Comparison of ENCODE assay signal across 2 cellular contexts in the genomic region with DNA sequence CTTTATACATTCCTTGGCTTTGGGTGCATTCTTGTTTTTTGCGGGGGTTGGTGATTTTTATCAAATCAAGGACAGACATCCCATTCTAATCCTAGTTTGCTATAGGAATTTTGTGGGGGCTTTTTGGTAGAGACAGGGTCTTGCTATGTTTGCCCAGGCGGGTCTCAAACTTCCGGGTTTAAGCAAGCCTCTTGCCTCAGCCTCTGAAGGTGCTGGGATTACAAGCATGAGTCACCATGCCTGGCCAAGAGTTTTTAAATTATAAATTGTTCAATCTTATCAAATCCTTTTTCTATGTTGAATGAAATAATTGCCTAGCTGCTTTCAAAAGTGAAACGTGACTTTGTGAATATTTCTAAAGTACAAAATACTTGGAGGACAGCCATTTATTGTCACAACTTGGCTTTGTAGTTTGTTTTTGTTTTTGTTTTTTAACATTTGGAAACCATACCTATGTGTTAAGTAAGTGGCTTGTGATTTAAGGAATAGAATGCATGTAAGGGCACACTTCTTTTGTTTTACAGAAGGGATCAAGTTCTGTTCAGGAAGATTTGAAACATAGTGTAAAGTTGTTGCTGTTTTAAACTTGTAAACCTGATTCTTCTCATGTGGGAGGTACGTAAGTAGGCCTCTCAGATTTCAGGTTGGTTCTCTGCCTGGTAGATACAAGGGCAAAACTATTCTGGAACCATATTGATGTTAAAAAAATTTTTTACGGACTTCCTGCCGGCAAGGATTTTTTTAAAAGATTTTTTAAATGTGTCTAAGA.
TF ChIP-seq lines count a peak whose summit lies in the region.

No MANE protein-coding gene starts in this region.

TF ChIP-seq in HCT116, 20 proteins besides CTCF, POLR2A, EP300 and RAD21 (continued from another document):
- TF ChIP-seq, protein P1, sequence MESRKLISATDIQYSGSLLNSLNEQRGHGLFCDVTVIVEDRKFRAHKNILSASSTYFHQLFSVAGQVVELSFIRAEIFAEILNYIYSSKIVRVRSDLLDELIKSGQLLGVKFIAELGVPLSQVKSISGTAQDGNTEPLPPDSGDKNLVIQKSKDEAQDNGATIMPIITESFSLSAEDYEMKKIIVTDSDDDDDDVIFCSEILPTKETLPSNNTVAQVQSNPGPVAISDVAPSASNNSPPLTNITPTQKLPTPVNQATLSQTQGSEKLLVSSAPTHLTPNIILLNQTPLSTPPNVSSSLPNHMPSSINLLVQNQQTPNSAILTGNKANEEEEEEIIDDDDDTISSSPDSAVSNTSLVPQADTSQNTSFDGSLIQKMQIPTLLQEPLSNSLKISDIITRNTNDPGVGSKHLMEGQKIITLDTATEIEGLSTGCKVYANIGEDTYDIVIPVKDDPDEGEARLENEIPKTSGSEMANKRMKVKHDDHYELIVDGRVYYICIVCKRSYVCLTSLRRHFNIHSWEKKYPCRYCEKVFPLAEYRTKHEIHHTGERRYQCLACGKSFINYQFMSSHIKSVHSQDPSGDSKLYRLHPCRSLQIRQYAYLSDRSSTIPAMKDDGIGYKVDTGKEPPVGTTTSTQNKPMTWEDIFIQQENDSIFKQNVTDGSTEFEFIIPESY (IDR thresholded peaks at IDR 0.05; ENCODE audit: extremely low read depth, insufficient replicate concordance, low read length): no peak
- TF ChIP-seq CEBPB (IDR thresholded peaks at IDR 0.05; ENCODE audit: low read depth) (peak; percentile 54; the same call in 1 of the 2 replicates), ZNF274 (IDR thresholded peaks at IDR 0.05; ENCODE audit: low read depth, low read length) (no peak), EGR1 (IDR thresholded peaks at IDR 0.05; ENCODE audit: low read depth) (no peak), JUND (IDR thresholded peaks at IDR 0.05) (peak; percentile 38; the same call in 1 of the 2 replicates), EZH2phosphoT487 (IDR thresholded peaks at IDR 0.05; ENCODE audit: borderline replicate concordance) (no peak), FOSL1 (IDR thresholded peaks at IDR 0.05; ENCODE audit: low read depth) (peak; percentile 24; the same call in 1 of the 2 replicates), SRF (IDR thresholded peaks at IDR 0.05; ENCODE audit: low read depth) (no peak), SIN3A (IDR thresholded peaks at IDR 0.05; ENCODE audit: low read depth) (no peak), ELF1 (IDR thresholded peaks at IDR 0.05; ENCODE audit: borderline replicate concordance, low read depth) (peak; percentile 38; the same call in 1 of the 2 replicates), TCF7L2 (IDR thresholded peaks at IDR 0.05; ENCODE audit: borderline replicate concordance, extremely low read depth, insufficient read depth, insufficient read length) (no peak), CBX3 (IDR thresholded peaks at IDR 0.05; ENCODE audit: low read depth) (no peak), YY1 (IDR thresholded peaks at IDR 0.05; ENCODE audit: extremely low read depth, insufficient replicate concordance, low read depth, low read length) (no peak), EZH2 (IDR thresholded peaks at IDR 0.05) (no peak), SP1 (IDR thresholded peaks at IDR 0.05; ENCODE audit: low read depth) (no peak)
- TF ChIP-seq, protein P2, sequence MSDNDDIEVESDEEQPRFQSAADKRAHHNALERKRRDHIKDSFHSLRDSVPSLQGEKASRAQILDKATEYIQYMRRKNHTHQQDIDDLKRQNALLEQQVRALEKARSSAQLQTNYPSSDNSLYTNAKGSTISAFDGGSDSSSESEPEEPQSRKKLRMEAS (IDR thresholded peaks at IDR 0.05): no peak
- TF ChIP-seq, protein P3, sequence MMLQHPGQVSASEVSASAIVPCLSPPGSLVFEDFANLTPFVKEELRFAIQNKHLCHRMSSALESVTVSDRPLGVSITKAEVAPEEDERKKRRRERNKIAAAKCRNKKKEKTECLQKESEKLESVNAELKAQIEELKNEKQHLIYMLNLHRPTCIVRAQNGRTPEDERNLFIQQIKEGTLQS (IDR thresholded peaks at IDR 0.05): no peak
- TF ChIP-seq, protein P4, sequence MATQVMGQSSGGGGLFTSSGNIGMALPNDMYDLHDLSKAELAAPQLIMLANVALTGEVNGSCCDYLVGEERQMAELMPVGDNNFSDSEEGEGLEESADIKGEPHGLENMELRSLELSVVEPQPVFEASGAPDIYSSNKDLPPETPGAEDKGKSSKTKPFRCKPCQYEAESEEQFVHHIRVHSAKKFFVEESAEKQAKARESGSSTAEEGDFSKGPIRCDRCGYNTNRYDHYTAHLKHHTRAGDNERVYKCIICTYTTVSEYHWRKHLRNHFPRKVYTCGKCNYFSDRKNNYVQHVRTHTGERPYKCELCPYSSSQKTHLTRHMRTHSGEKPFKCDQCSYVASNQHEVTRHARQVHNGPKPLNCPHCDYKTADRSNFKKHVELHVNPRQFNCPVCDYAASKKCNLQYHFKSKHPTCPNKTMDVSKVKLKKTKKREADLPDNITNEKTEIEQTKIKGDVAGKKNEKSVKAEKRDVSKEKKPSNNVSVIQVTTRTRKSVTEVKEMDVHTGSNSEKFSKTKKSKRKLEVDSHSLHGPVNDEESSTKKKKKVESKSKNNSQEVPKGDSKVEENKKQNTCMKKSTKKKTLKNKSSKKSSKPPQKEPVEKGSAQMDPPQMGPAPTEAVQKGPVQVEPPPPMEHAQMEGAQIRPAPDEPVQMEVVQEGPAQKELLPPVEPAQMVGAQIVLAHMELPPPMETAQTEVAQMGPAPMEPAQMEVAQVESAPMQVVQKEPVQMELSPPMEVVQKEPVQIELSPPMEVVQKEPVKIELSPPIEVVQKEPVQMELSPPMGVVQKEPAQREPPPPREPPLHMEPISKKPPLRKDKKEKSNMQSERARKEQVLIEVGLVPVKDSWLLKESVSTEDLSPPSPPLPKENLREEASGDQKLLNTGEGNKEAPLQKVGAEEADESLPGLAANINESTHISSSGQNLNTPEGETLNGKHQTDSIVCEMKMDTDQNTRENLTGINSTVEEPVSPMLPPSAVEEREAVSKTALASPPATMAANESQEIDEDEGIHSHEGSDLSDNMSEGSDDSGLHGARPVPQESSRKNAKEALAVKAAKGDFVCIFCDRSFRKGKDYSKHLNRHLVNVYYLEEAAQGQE (IDR thresholded peaks at IDR 0.05; ENCODE audit: low read depth): no peak
TF ChIP-seq in HCT116: peak in this region for 4.

TF ChIP-seq in WTC11, 78 proteins besides CTCF, POLR2A, EP300 and RAD21 (continued from another document):
- TF ChIP-seq, protein P5, sequence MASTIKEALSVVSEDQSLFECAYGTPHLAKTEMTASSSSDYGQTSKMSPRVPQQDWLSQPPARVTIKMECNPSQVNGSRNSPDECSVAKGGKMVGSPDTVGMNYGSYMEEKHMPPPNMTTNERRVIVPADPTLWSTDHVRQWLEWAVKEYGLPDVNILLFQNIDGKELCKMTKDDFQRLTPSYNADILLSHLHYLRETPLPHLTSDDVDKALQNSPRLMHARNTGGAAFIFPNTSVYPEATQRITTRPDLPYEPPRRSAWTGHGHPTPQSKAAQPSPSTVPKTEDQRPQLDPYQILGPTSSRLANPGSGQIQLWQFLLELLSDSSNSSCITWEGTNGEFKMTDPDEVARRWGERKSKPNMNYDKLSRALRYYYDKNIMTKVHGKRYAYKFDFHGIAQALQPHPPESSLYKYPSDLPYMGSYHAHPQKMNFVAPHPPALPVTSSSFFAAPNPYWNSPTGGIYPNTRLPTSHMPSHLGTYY (CRISPR knock-in tag; IDR thresholded peaks at IDR 0.05): no peak
- TF ChIP-seq FOXJ3 (CRISPR knock-in tag; IDR thresholded peaks at IDR 0.05; ENCODE audit: borderline replicate concordance): no peak
